ENCODE assay signal across 27 cellular contexts in genomic region chr6:73290435-73290834, GRCh38. TPM values are rescaled to one million over a fixed set of nuclear protein-coding genes. Genes with fewer than 3 reads are reported as not detected.
DNase-seq lines count a peak whose midpoint lies in the region; ATAC-seq, FAIRE-seq and TF ChIP-seq lines count a peak whose summit lies in the region.
"Had no signal": no experiment of that assay in that cellular context is flagged by ENCODE, and none has a peak within 500 bp of the region (broad histone marks: within the 10 kb centered on the region; RNA-seq: fewer than 3 reads in every experiment).

No MANE protein-coding gene starts in this region.

- peaks cover 3% of the 10 kb centered on the region for H3K4me1 ChIP-seq in osteoblast (ENCODE audit: insufficient read depth, low read length)
- no peaks in the 10 kb centered on the region; the same call in 1 of the 2 replicates for H3K4me1 ChIP-seq in HAP-1
- H3K4me1 ChIP-seq: BE2C, esophagus muscularis mucosa, heart left ventricle, lower lobe of right lung, sigmoid colon, stomach, upper lobe of left lung had no signal

- DNase-seq in H54 (ENCODE audit: insufficient read length, low spot score): peak; percentile 29
- DNase-seq in RPMI7951 (ENCODE audit: low read depth): peak; percentile 21
- no peak for DNase-seq in epithelial cell of prostate (ENCODE audit: low read depth, low spot score)
- peak; percentile 73 for DNase-seq in osteoblast (ENCODE audit: insufficient read length, low spot score, missing footprints)
- no peak for DNase-seq in HAP-1 (ENCODE audit: low spot score in 2 of 2)
- DNase-seq in NOMO-1 (lab: John Stamatoyannopoulos, UW; ENCODE audit: unreplicated experiment in 2 of 2): no peak
- DNase-seq in T-helper 1 cell: no peak
- DNase-seq: activated CD4-positive, alpha-beta T cell treated with anti-CD3 and anti-CD28 coated beads, Interleukin-2, amount 10 ng/mL, durations not matched to agents 7 days and 5 days; activated CD8-positive, alpha-beta memory T cell treated with anti-CD3 and anti-CD28 coated beads, Interleukin-2, amount 50 U/mL, for 48 hours; activated effector memory CD4-positive, alpha-beta T cell treated with anti-CD3 and anti-CD28 coated beads, Interleukin-2, amount 50 U/mL, for 16 hours; BE2C; Calu3; dorsolateral prefrontal cortex; heart left ventricle; lower lobe of right lung; NCI-H1048; NCI-H2029; NCI-H446; NK-92 treated with Interleukin-12 subunit alpha and Interleukin-12 subunit beta, amount 100 ng/mL, for 24 hours; sigmoid colon; stimulated activated CD4-positive, alpha-beta T cell treated with anti-CD3 and anti-CD28 coated beads, Interleukin-2, amount 100 ng/mL, for 24 hours; stomach; upper lobe of left lung had no signal

- H2AFZ ChIP-seq in osteoblast (ENCODE audit: low read length): no peak overlapping the region

- H3K9me3 ChIP-seq in osteoblast (ENCODE audit: low read depth, low read length): no peaks in the 10 kb centered on the region
- H3K9me3 ChIP-seq in HAP-1: no peaks in the 10 kb centered on the region
- H3K9me3 ChIP-seq: BE2C, esophagus muscularis mucosa, lower lobe of right lung, sigmoid colon, stomach, upper lobe of left lung had no signal

- no peaks in the 10 kb centered on the region for H3K27me3 ChIP-seq in osteoblast (ENCODE audit: insufficient read depth, low read length)
- no peaks in the 10 kb centered on the region for H3K27me3 ChIP-seq in HAP-1 (ENCODE audit: low read depth)
- H3K27me3 ChIP-seq: BE2C, cardiac muscle cell, dorsolateral prefrontal cortex, esophagus muscularis mucosa, heart left ventricle, sigmoid colon, stomach, upper lobe of left lung had no signal

- in situ Hi-C loops in HAP-1 (cut with MboI; ENCODE audit: low sequenced_read_pairs): loop anchor here (25.0 kb wide), 1 partner anchor 322 kb away; no protein-coding TSS in a partner anchor

- H4K20me1 ChIP-seq in osteoblast (ENCODE audit: insufficient read depth, low read length): no peaks in the 10 kb centered on the region

- peak; percentile 81 for FAIRE-seq in H54 (lab: Jason Lieb, UNC)
- FAIRE-seq: K562 had no signal

- no peak for TF ChIP-seq CTCF in osteoblast (IDR thresholded peaks at IDR 0.05; ENCODE audit: extremely low read depth, low read depth, low read length)

- no peak overlapping the region for H3K4me2 ChIP-seq in osteoblast (ENCODE audit: insufficient read depth, low read length)

- H3K4me3 ChIP-seq in osteoblast (ENCODE audit: insufficient read depth, low read length) (no peak overlapping the region), HAP-1 (no peak overlapping the region)
- H3K4me3 ChIP-seq: cardiac muscle cell, dorsolateral prefrontal cortex, esophagus muscularis mucosa, heart left ventricle, K562, lower lobe of right lung, sigmoid colon, stomach, upper lobe of left lung had no signal

- no peak for ATAC-seq in activated CD4-positive, CD25-positive, alpha-beta regulatory T cell treated with anti-CD3 and anti-CD28 coated beads, Interleukin-2, amount 50 U/mL, for 24 hours
- ATAC-seq: heart left ventricle, K562, lower lobe of right lung had no signal

- TF ChIP-seq POLR2A in H54 (IDR thresholded peaks at IDR 0.05; ENCODE audit: low read depth, low read length): no peak

- peaks cover 2% of the 10 kb centered on the region for H3K79me2 ChIP-seq in osteoblast (ENCODE audit: insufficient read depth, low read length)

- H3K36me3 ChIP-seq in osteoblast (ENCODE audit: insufficient read depth, low read length): peaks cover 4% of the 10 kb centered on the region
- H3K36me3 ChIP-seq in HAP-1 (replicated peaks): 0 out of 2 replicates have a peak, but pooled peaks cover 3% of the 10 kb centered on the region
- H3K36me3 ChIP-seq: BE2C, heart left ventricle, lower lobe of right lung, sigmoid colon, upper lobe of left lung had no signal

- H3K27ac ChIP-seq in epithelial cell of prostate: peak overlapping the region; percentile 39
- peak overlapping the region; percentile 42 for H3K27ac ChIP-seq in osteoblast (ENCODE audit: low read depth, low read length)
- H3K27ac ChIP-seq: cardiac muscle cell, dorsolateral prefrontal cortex, esophagus muscularis mucosa, heart left ventricle, lower lobe of right lung, sigmoid colon, stomach, upper lobe of left lung had no signal

RNA-seq across cellular contexts. Expression of gene KHDC1, which starts 27.4 kb away (rescaled TPM):
- total RNA-seq in RPMI7951 (2014; rRNA removed; shearing (Covaris generic)): 0.60 and 2.1 TPM in 2 replicates
- total RNA-seq in osteoblast: 2.9 and 4.0 TPM in 2 replicates

Comparison
In these comparisons a context has a peak if more than half of its experiments do, and no peak if none do; other contexts are left out.
1. DNase-seq: peak in H54 (single experiment), RPMI7951 (single experiment) and osteoblast (single experiment); none in epithelial cell of prostate (single experiment), HAP-1 (0 of 2), NOMO-1 (0 of 2) and T-helper 1 cell (0 of 5).